In genomic region chr7:90701771-90702170, GRCh38 we compare ENCODE assay signal across 15 cellular contexts.
DNase-seq lines count a peak whose midpoint lies in the region; ATAC-seq and TF ChIP-seq lines count a peak whose summit lies in the region.
"Had no signal": no experiment of that assay in that cellular context is flagged by ENCODE, and none has a peak within 500 bp of the region (broad histone marks: within the 10 kb centered on the region; RNA-seq: fewer than 3 reads in every experiment).

No MANE protein-coding gene starts in this region.

- in situ Hi-C loops in transverse colon (cut with MboI; ENCODE audit: low pct_ligation_motif_present in 1 of 4, low pct_unique_long_range_greater_than_20kb in 1 of 4, low sequenced_read_pairs in 3 of 4), result no loop called here

- H3K4me3 Mint-ChIP-seq in GM23338 (no peak overlapping the region), CD14-positive monocyte (no peak overlapping the region)
- H3K4me3 Mint-ChIP-seq: activated naive CD4-positive, alpha-beta T cell treated with anti-CD3 and anti-CD28 coated beads, Interleukin-2, amount 10 ng/mL, durations not matched to agents 7 days and 5 days; neural crest cell had no signal

- H3K4me3 ChIP-seq in GM23338, result no peak overlapping the region
- peak overlapping the region; percentile 53 for H3K4me3 ChIP-seq in coronary artery
- peak overlapping the region; percentile 53 for H3K4me3 ChIP-seq in psoas muscle
- H3K4me3 ChIP-seq in transverse colon, result no peak overlapping the region

- no peak for TF ChIP-seq EP300 in transverse colon (IDR thresholded peaks at IDR 0.05; ENCODE audit: low read depth)

- no peaks in the 10 kb centered on the region for H3K36me3 ChIP-seq in GM23338 (ENCODE audit: insufficient read depth)
- no peaks in the 10 kb centered on the region for H3K36me3 ChIP-seq in psoas muscle (ENCODE audit: insufficient read depth in 1 of 2, low read depth in 1 of 2)
- H3K36me3 ChIP-seq in transverse colon, result no peaks in the 10 kb centered on the region
- H3K36me3 ChIP-seq: sigmoid colon had no signal

- H3K4me1 ChIP-seq in GM23338 (ENCODE audit: insufficient read depth) (peaks cover 3% of the 10 kb centered on the region), psoas muscle (peaks cover 9% of the 10 kb centered on the region), transverse colon (no peaks in the 10 kb centered on the region)

- peak; percentile 67 for DNase-seq in GM23338 (ENCODE audit: low spot score)
- no peak for DNase-seq in coronary artery (ENCODE audit: low spot score)
- DNase-seq in iPS-NIHi7 (ENCODE audit: extremely low spot score), result peak; percentile 52
- no peak for DNase-seq in psoas muscle
- no peak for DNase-seq in CD14-positive monocyte (ENCODE audit: low spot score)
- no peak for DNase-seq in transverse colon
- DNase-seq in HK-2 (ENCODE audit: unreplicated experiment), result no peak
- DNase-seq: activated CD4-positive, alpha-beta T cell treated with anti-CD3 and anti-CD28 coated beads, Interleukin-2, amount 50 U/mL, for 1 hour; activated naive CD4-positive, alpha-beta T cell treated with anti-CD3 and anti-CD28 coated beads, Interleukin-2, amount 10 ng/mL, durations not matched to agents 7 days and 5 days; activated T-cell treated with anti-CD3 and anti-CD28 coated beads for 4 hours; NCI-H1092 treated with DMSO at 0.1 percent for 48 hours; sigmoid colon; stimulated activated CD4-positive, alpha-beta T cell treated with anti-CD3 and anti-CD28 coated beads, Interleukin-2, amount 100 ng/mL, for 24 hours had no signal

- H3K4me1 Mint-ChIP-seq in GM23338 (peaks cover 24% of the 10 kb centered on the region), CD14-positive monocyte (peaks cover 13% of the 10 kb centered on the region)
- H3K4me1 Mint-ChIP-seq: activated naive CD4-positive, alpha-beta T cell treated with anti-CD3 and anti-CD28 coated beads, Interleukin-2, amount 10 ng/mL, durations not matched to agents 7 days and 5 days had no signal

- WGBS in psoas muscle, 3 donors, result 62 to 71% (median 66%) methylated on average over 6 of the region's 6 CpGs
- WGBS in transverse colon (ENCODE audit: low coverage in 1 of 2), 2 donors, result 83 to 86% methylated on average over 2 to 6 of the region's 6 CpGs

- no peaks in the 10 kb centered on the region for H3F3A ChIP-seq in GM23338 (replicated peaks; ENCODE audit: low read depth)

- TF ChIP-seq CTCF in GM23338 (conservative IDR thresholded peaks at IDR 0.05; ENCODE audit: low read depth in 2 of 2), result no peak; a peak in 1 of 4 replicates
- no peak for TF ChIP-seq CTCF in coronary artery (IDR thresholded peaks at IDR 0.05)
- TF ChIP-seq CTCF in psoas muscle (IDR thresholded peaks at IDR 0.05), result no peak
- no peak for TF ChIP-seq CTCF in CD14-positive monocyte (IDR thresholded peaks at IDR 0.05)
- TF ChIP-seq CTCF in transverse colon (IDR thresholded peaks at IDR 0.05), result no peak

- H4K20me1 ChIP-seq in GM23338 (replicated peaks; ENCODE audit: insufficient read depth), result 0 out of 2 replicates have a peak, but pooled peaks cover 3% of the 10 kb centered on the region

- H3K27ac Mint-ChIP-seq in GM23338, result no peak overlapping the region
- peak overlapping the region in 1 of 7 donors; percentile 43 for H3K27ac Mint-ChIP-seq in CD14-positive monocyte
- H3K27ac Mint-ChIP-seq: activated naive CD4-positive, alpha-beta T cell treated with anti-CD3 and anti-CD28 coated beads, Interleukin-2, amount 10 ng/mL, durations not matched to agents 7 days and 5 days had no signal

- H3K36me3 Mint-ChIP-seq in GM23338 (ENCODE audit: low read depth), result 0 out of 3 replicates have a peak, but pooled peaks cover 2% of the 10 kb centered on the region
- H3K36me3 Mint-ChIP-seq in CD14-positive monocyte, result peaks cover 0 to 5% of the 10 kb centered on the region in 2 donors
- H3K36me3 Mint-ChIP-seq: activated naive CD4-positive, alpha-beta T cell treated with anti-CD3 and anti-CD28 coated beads, Interleukin-2, amount 10 ng/mL, durations not matched to agents 7 days and 5 days had no signal

- H3K9me3 ChIP-seq in psoas muscle (no peaks in the 10 kb centered on the region), transverse colon (no peaks in the 10 kb centered on the region)
- H3K9me3 ChIP-seq: sigmoid colon had no signal

- intact Hi-C loops in psoas muscle (cut with DNase I), result no loop called here
- intact Hi-C loops in CD14-positive monocyte (cut with micrococcal nuclease), result no loop called here
- intact Hi-C loops in transverse colon (cut with DNase I; ENCODE audit: low total_unique reads), result no loop called here

- H3K4me2 ChIP-seq in GM23338, result no peak overlapping the region

- peak; percentile 96 for ATAC-seq in GM23338
- ATAC-seq in psoas muscle, result no peak
- no peak for ATAC-seq in GM21367 (IDR thresholded peaks at IDR 0.05; ENCODE audit: unreplicated experiment)

- no peaks in the 10 kb centered on the region for H3K9me3 Mint-ChIP-seq in GM23338
- peaks cover 0 to 1% (median 0%) of the 10 kb centered on the region in 7 donors for H3K9me3 Mint-ChIP-seq in CD14-positive monocyte
- H3K9me3 Mint-ChIP-seq: activated naive CD4-positive, alpha-beta T cell treated with anti-CD3 and anti-CD28 coated beads, Interleukin-2, amount 10 ng/mL, durations not matched to agents 7 days and 5 days; neural crest cell had no signal

- H3K27me3 Mint-ChIP-seq in GM23338 (ENCODE audit: insufficient read depth, low read depth, poor library complexity) (peaks cover 4% of the 10 kb centered on the region), CD14-positive monocyte (ENCODE audit: low read depth in 3 of 3) (peaks cover 0 to under 1% (median 0%) of the 10 kb centered on the region in 3 donors)
- H3K27me3 Mint-ChIP-seq: activated naive CD4-positive, alpha-beta T cell treated with anti-CD3 and anti-CD28 coated beads, Interleukin-2, amount 10 ng/mL, durations not matched to agents 7 days and 5 days had no signal

- H3K9me2 ChIP-seq in GM23338 (ENCODE audit: insufficient read depth), result no peaks in the 10 kb centered on the region

- H3K27ac ChIP-seq in GM23338 (ENCODE audit: low read depth) (no peak overlapping the region), coronary artery (no peak overlapping the region), psoas muscle (no peak overlapping the region), transverse colon (no peak overlapping the region)

- no peak overlapping the region for H2AFZ ChIP-seq in GM23338

- TF ChIP-seq POLR2A in transverse colon (IDR thresholded peaks at IDR 0.05), result no peak

- 0 out of 2 replicates have a peak, but pooled peaks cover 5% of the 10 kb centered on the region for H3K79me2 ChIP-seq in GM23338 (replicated peaks; ENCODE audit: insufficient read depth)

- H3K27me3 ChIP-seq in GM23338 (ENCODE audit: insufficient read depth) (no peaks in the 10 kb centered on the region), psoas muscle (ENCODE audit: insufficient read depth in 3 of 3, low read length in 2 of 3) (no peaks in the 10 kb centered on the region), transverse colon (no peaks in the 10 kb centered on the region)
- H3K27me3 ChIP-seq: sigmoid colon had no signal

TF ChIP-seq in GM23338, 12 proteins besides CTCF, POLR2A, EP300 and RAD21:
- TF ChIP-seq, protein P1, sequence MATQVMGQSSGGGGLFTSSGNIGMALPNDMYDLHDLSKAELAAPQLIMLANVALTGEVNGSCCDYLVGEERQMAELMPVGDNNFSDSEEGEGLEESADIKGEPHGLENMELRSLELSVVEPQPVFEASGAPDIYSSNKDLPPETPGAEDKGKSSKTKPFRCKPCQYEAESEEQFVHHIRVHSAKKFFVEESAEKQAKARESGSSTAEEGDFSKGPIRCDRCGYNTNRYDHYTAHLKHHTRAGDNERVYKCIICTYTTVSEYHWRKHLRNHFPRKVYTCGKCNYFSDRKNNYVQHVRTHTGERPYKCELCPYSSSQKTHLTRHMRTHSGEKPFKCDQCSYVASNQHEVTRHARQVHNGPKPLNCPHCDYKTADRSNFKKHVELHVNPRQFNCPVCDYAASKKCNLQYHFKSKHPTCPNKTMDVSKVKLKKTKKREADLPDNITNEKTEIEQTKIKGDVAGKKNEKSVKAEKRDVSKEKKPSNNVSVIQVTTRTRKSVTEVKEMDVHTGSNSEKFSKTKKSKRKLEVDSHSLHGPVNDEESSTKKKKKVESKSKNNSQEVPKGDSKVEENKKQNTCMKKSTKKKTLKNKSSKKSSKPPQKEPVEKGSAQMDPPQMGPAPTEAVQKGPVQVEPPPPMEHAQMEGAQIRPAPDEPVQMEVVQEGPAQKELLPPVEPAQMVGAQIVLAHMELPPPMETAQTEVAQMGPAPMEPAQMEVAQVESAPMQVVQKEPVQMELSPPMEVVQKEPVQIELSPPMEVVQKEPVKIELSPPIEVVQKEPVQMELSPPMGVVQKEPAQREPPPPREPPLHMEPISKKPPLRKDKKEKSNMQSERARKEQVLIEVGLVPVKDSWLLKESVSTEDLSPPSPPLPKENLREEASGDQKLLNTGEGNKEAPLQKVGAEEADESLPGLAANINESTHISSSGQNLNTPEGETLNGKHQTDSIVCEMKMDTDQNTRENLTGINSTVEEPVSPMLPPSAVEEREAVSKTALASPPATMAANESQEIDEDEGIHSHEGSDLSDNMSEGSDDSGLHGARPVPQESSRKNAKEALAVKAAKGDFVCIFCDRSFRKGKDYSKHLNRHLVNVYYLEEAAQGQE (IDR thresholded peaks at IDR 0.05; ENCODE audit: unreplicated experiment), result no peak
- TF ChIP-seq NANOG (IDR thresholded peaks at IDR 0.05; ENCODE audit: borderline replicate concordance), result no peak
- no peak for TF ChIP-seq CREB1 (CRISPR knock-in tag; IDR thresholded peaks at IDR 0.05; ENCODE audit: low read depth)
- no peak for TF ChIP-seq ZNF331 (CRISPR knock-in tag; IDR thresholded peaks at IDR 0.05; ENCODE audit: low read depth)
- no peak for TF ChIP-seq ZNF114 (CRISPR knock-in tag; IDR thresholded peaks at IDR 0.05)

Comparison
In these comparisons a context has a peak if more than half of its experiments do, and no peak if none do; other contexts are left out.
1. DNase-seq: peak in GM23338 (single experiment) and iPS-NIHi7 (single experiment); none in coronary artery (single experiment), psoas muscle (0 of 2), CD14-positive monocyte (single experiment), transverse colon (single experiment) and HK-2 (single experiment).
2. H3K4me3 ChIP-seq: peak in coronary artery (single experiment) and psoas muscle (single experiment); none in GM23338 (single experiment) and transverse colon (0 of 4).